In genomic region chr2:134365356-134365755, GRCh38 we compare ENCODE assay signal across 15 cellular contexts.
DNase-seq lines count a peak whose midpoint lies in the region; ATAC-seq and TF ChIP-seq lines count a peak whose summit lies in the region.
"Had no signal": no experiment of that assay in that cellular context is flagged by ENCODE, and none has a peak within 500 bp of the region (broad histone marks: within the 10 kb centered on the region; RNA-seq: fewer than 3 reads in every experiment).

No MANE protein-coding gene starts in this region.

- H3K27ac ChIP-seq in OCI-LY7 (ENCODE audit: low read depth, low read length, poor library complexity, severe bottlenecking): no peak overlapping the region
- H3K27ac ChIP-seq: esophagus squamous epithelium, psoas muscle had no signal

- H3K9me3 ChIP-seq in OCI-LY7 (ENCODE audit: low read length): no peaks in the 10 kb centered on the region
- H3K9me3 ChIP-seq: esophagus squamous epithelium, psoas muscle had no signal

- CTCF ChIA-PET in OCI-LY7 (lab: Charles Lee; ENCODE audit: unreplicated experiment): interaction anchor here (1.0 kb wide), 1 partner anchor 47 kb away, joined by 3 read pairs; no protein-coding TSS in a partner anchor

- no peak for ATAC-seq in omental fat pad (ENCODE audit: low FRiP score)
- no peak for ATAC-seq in GM19324 (IDR thresholded peaks at IDR 0.05; ENCODE audit: low FRiP score, unreplicated experiment)
- no peak for ATAC-seq in HG02623 (IDR thresholded peaks at IDR 0.05; ENCODE audit: unreplicated experiment)
- ATAC-seq: activated CD8-positive, alpha-beta T cell treated with anti-CD3 and anti-CD28 coated beads, Interleukin-2, amount 10 ng/mL, durations not matched to agents 7 days and 5 days; psoas muscle had no signal

- no peak overlapping the region for H3K4me2 ChIP-seq in OCI-LY7 (ENCODE audit: low read length)

- H3K4me1 ChIP-seq in OCI-LY7 (ENCODE audit: insufficient read depth, low read length, poor library complexity, severe bottlenecking): peaks cover 29% of the 10 kb centered on the region

- BruUV-seq in OCI-LY7 (replicated peaks; lab: Mats Ljungman, UMichigan): no TSS peak

- no peaks in the 10 kb centered on the region for H4K20me1 ChIP-seq in OCI-LY7 (ENCODE audit: insufficient read depth, low read length)

- no peaks in the 10 kb centered on the region for H3K79me2 ChIP-seq in OCI-LY7 (ENCODE audit: insufficient read depth, low read depth, low read length)

- DNase-seq in ACHN (peak; percentile 21), GM12864 (ENCODE audit: low read depth) (no peak), OCI-LY7 (ENCODE audit: low spot score) (peak; percentile 47), fibroblast of villous mesenchyme (ENCODE audit: low read depth) (peak; percentile 29), omental fat pad (ENCODE audit: low spot score) (no peak)
- no peak for DNase-seq in activated T-cell treated with anti-CD3 and anti-CD28 coated beads, Interleukin-2, amount 50 U/mL, for 48 hours
- DNase-seq: activated CD8-positive, alpha-beta T cell treated with anti-CD3 and anti-CD28 coated beads, Interleukin-2, amount 10 ng/mL, durations not matched to agents 7 days and 5 days; activated naive CD4-positive, alpha-beta T cell treated with anti-CD3 and anti-CD28 coated beads for 36 hours; central memory CD4-positive, alpha-beta T cell; esophagus squamous epithelium; midbrain; psoas muscle; stimulated activated CD4-positive, alpha-beta T cell treated with anti-CD3 and anti-CD28 coated beads, Interleukin-1b, Interleukin-23, amount 100 ng/mL, for 48 hours had no signal

- H2AFZ ChIP-seq in OCI-LY7 (ENCODE audit: low read length): no peak overlapping the region

- H3K36me3 ChIP-seq in OCI-LY7 (ENCODE audit: insufficient read depth, low read length): peaks cover 77% of the 10 kb centered on the region

- intact Hi-C loops in OCI-LY7 (cut with micrococcal nuclease; ENCODE audit: unreplicated experiment): loop anchor here (5.0 kb wide), 1 partner anchor 113 kb away; the partner anchor contains the start of gene MGAT5

- no peak overlapping the region for H3K4me3 ChIP-seq in GM12864 (ENCODE audit: low read depth, low read length)
- H3K4me3 ChIP-seq in OCI-LY7 (ENCODE audit: low read depth, low read length, poor library complexity, severe bottlenecking): no peak overlapping the region
- H3K4me3 ChIP-seq in fibroblast of villous mesenchyme (ENCODE audit: low read depth, low read length): no peak overlapping the region
- H3K4me3 ChIP-seq: esophagus squamous epithelium, psoas muscle had no signal

- POLR2A ChIA-PET in OCI-LY7 (lab: Charles Lee): interaction anchor here (0.9 to 2.3 kb wide), 3 partner anchors 12 to 46 kb away, joined by 4 to 6 read pairs (median 5); no protein-coding TSS in a partner anchor

- TF ChIP-seq CTCF in GM12864 (IDR thresholded peaks at IDR 0.05; ENCODE audit: low read depth, low read length, missing control alignments) (peak; percentile 21), OCI-LY7 (conservative IDR thresholded peaks at IDR 0.05; ENCODE audit: low read length) (peak; percentile 64), fibroblast of villous mesenchyme (IDR thresholded peaks at IDR 0.05; ENCODE audit: insufficient read depth, low read depth, low read length) (peak; percentile 39), omental fat pad (IDR thresholded peaks at IDR 0.05) (no peak)

- in situ Hi-C loops in ACHN (cut with HindIII; ENCODE audit: low pct_ligation_motif_present, low pct_unique_long_range_greater_than_20kb, low sequenced_read_pairs): no loop called here

- H3K9me2 ChIP-seq in OCI-LY7 (ENCODE audit: insufficient read depth, low read length): no peaks in the 10 kb centered on the region

Comparison
In these comparisons a context has a peak if more than half of its experiments do, and no peak if none do; other contexts are left out.
1. DNase-seq: peak in ACHN (single experiment), OCI-LY7 (single experiment) and fibroblast of villous mesenchyme (single experiment); none in GM12864 (single experiment), omental fat pad (single experiment) and activated T-cell treated with anti-CD3 and anti-CD28 coated beads, Interleukin-2, amount 50 U/mL, for 48 hours (0 of 2).
2. CTCF ChIP-seq: peak in GM12864 (single experiment), OCI-LY7 (single experiment) and fibroblast of villous mesenchyme (single experiment); none in omental fat pad (0 of 3).